31 cellular contexts compared by ENCODE assay signal in genomic region chr5:110923971-110924370, GRCh38.
DNase-seq lines count a peak whose midpoint lies in the region; ATAC-seq and TF ChIP-seq lines count a peak whose summit lies in the region.
"Had no signal": no experiment of that assay in that cellular context is flagged by ENCODE, and none has a peak within 500 bp of the region (broad histone marks: within the 10 kb centered on the region; RNA-seq: fewer than 3 reads in every experiment).

No MANE protein-coding gene starts in this region.

- H3K27ac ChIP-seq in mesenchymal stem cell (ENCODE audit: low read length, poor library complexity, severe bottlenecking) = no peak overlapping the region
- H3K27ac ChIP-seq: 22Rv1; A549; BLaER1; BLaER1 treated with 17β-estradiol and CSF1 and Interleukin-3, amounts not matched to agents 10 nM and 100 nM; C4-2B had no signal

- WGBS in mesenchymal stem cell = 100% methylated on average over 1 of the region's 1 CpG

- no peak overlapping the region for H3K9ac ChIP-seq in mesenchymal stem cell (ENCODE audit: low read length)
- H3K9ac ChIP-seq: BLaER1; BLaER1 treated with 17β-estradiol and CSF1 and Interleukin-3, amounts not matched to agents 10 nM and 100 nM had no signal

- no peaks in the 10 kb centered on the region for H3K4me1 ChIP-seq in mesenchymal stem cell (ENCODE audit: control insufficient read depth, insufficient read depth, low read depth, low read length)
- H3K4me1 ChIP-seq: A549, BE2C, BLaER1, Caco-2 had no signal

- no peak overlapping the region for H2BK15ac ChIP-seq in mesenchymal stem cell (ENCODE audit: low read depth, poor library complexity, severe bottlenecking)

- H2BK120ac ChIP-seq in mesenchymal stem cell (ENCODE audit: low read depth, low read length) = no peak overlapping the region

- no peak overlapping the region for H2BK12ac ChIP-seq in mesenchymal stem cell (ENCODE audit: low read length in 2 of 2)

- no peak overlapping the region for H3K4ac ChIP-seq in mesenchymal stem cell (ENCODE audit: low read depth in 1 of 2, low read length in 2 of 2)

- no peak overlapping the region for H2AK5ac ChIP-seq in mesenchymal stem cell (ENCODE audit: low read length, severe bottlenecking)

- H3K4me3 ChIP-seq in fibroblast of the aortic adventitia (ENCODE audit: low read depth, low read length) (no peak overlapping the region), mesenchymal stem cell (ENCODE audit: insufficient read depth in 1 of 2, low read depth in 1 of 2, low read length in 2 of 2) (no peak overlapping the region)
- H3K4me3 ChIP-seq: A549; BLaER1; BLaER1 treated with 17β-estradiol and CSF1 and Interleukin-3, amounts not matched to agents 10 nM and 100 nM had no signal

- no peaks in the 10 kb centered on the region for H3K9me3 ChIP-seq in mesenchymal stem cell (ENCODE audit: control insufficient read depth, low read length)
- H3K9me3 ChIP-seq: A549; BE2C; BLaER1; BLaER1 treated with 17β-estradiol and CSF1 and Interleukin-3, amounts not matched to agents 10 nM and 100 nM; Caco-2 had no signal

- H2AFZ ChIP-seq in mesenchymal stem cell (ENCODE audit: low read depth, low read length) = no peak overlapping the region

- no peak overlapping the region for H3K23ac ChIP-seq in mesenchymal stem cell (ENCODE audit: low read length in 2 of 2)

- ATAC-seq in GM21786 (IDR thresholded peaks at IDR 0.05; ENCODE audit: unreplicated experiment) = no peak
- ATAC-seq: A549; CD8-positive, alpha-beta T cell had no signal

- DNase-seq in astrocyte of the hippocampus (ENCODE audit: low read depth, low spot score) (peak; percentile 53), fibroblast of peridontal ligament (ENCODE audit: extremely low read depth) (peak; percentile 28), fibroblast of the aortic adventitia (ENCODE audit: low read depth) (peak; percentile 57), SW480 (ENCODE audit: low spot score) (no peak), mesenchymal stem cell (no peak)
- DNase-seq: 8988T; ACHN; AML-193; BE2C; C1 segment of cervical spinal cord; Caco-2; Calu3; CD4-positive, alpha-beta memory T cell; CD4-positive, alpha-beta T cell; CD4-positive, CD25-positive, alpha-beta regulatory T cell; CD8-positive, alpha-beta memory T cell; CD8-positive, alpha-beta T cell; COR-L47; DMS 273 treated with DMSO at 0.1 percent for 48 hours; DMS153; DMS53; DMS79; DMS79 treated with DMSO at 0.1 percent for 48 hours; DND-41; EL had no signal

- no peak overlapping the region for H2BK5ac ChIP-seq in mesenchymal stem cell (ENCODE audit: low read depth, low read length, poor library complexity, severe bottlenecking)

- TF ChIP-seq CTCF in fibroblast of the aortic adventitia (IDR thresholded peaks at IDR 0.05; ENCODE audit: insufficient read depth, low read length) = no peak

- H4K8ac ChIP-seq in mesenchymal stem cell (ENCODE audit: low read length) = no peak overlapping the region

- no peaks in the 10 kb centered on the region for H3K27me3 ChIP-seq in mesenchymal stem cell (ENCODE audit: control insufficient read depth in 1 of 2, insufficient read depth in 1 of 2, low read length in 2 of 2)
- H3K27me3 ChIP-seq: BLaER1; BLaER1 treated with 17β-estradiol and CSF1 and Interleukin-3, amounts not matched to agents 10 nM and 100 nM had no signal

- H3K4me2 ChIP-seq in mesenchymal stem cell (ENCODE audit: low read length, poor library complexity, severe bottlenecking) = no peak overlapping the region
- H3K4me2 ChIP-seq: A549; BLaER1; BLaER1 treated with 17β-estradiol and CSF1 and Interleukin-3, amounts not matched to agents 10 nM and 100 nM had no signal

- H3K36me3 ChIP-seq in mesenchymal stem cell (ENCODE audit: control insufficient read depth in 1 of 2, insufficient read depth in 2 of 2, low read depth in 1 of 2, low read length in 2 of 2) = no peaks in the 10 kb centered on the region
- H3K36me3 ChIP-seq: BE2C; BLaER1; BLaER1 treated with 17β-estradiol and CSF1 and Interleukin-3, amounts not matched to agents 10 nM and 100 nM had no signal

- no peak overlapping the region for H3K18ac ChIP-seq in mesenchymal stem cell (ENCODE audit: low read depth in 1 of 2, low read length in 2 of 2)

- no peak overlapping the region for H4K91ac ChIP-seq in mesenchymal stem cell (ENCODE audit: low read length)

- no peak overlapping the region for H3K14ac ChIP-seq in mesenchymal stem cell (ENCODE audit: low read length in 2 of 2)

- H3K79me1 ChIP-seq in mesenchymal stem cell (replicated peaks; ENCODE audit: low read length, poor library complexity, severe bottlenecking) = no peaks in the 10 kb centered on the region

Comparison
In these comparisons a context has a peak if more than half of its experiments do, and no peak if none do; other contexts are left out.
1. DNase-seq: peak in astrocyte of the hippocampus (single experiment), fibroblast of peridontal ligament (single experiment) and fibroblast of the aortic adventitia (single experiment); none in SW480 (single experiment) and mesenchymal stem cell (single experiment).